In genomic region chr6:140828833-140829232, GRCh38 we compare ENCODE assay signal across 17 cellular contexts.
DNase-seq lines count a peak whose midpoint lies in the region; ATAC-seq and TF ChIP-seq lines count a peak whose summit lies in the region.
"Had no signal": no experiment of that assay in that cellular context is flagged by ENCODE, and none has a peak within 500 bp of the region (broad histone marks: within the 10 kb centered on the region; RNA-seq: fewer than 3 reads in every experiment).

No MANE protein-coding gene starts in this region.

- H3K4me1 ChIP-seq in thoracic aorta (ENCODE audit: control insufficient read depth in 1 of 2, low read depth in 2 of 2) = peaks cover 7 to 26% of the 10 kb centered on the region in 2 donors
- H3K4me1 ChIP-seq: BLaER1, Caco-2, HAP-1 had no signal

- peak overlapping the region; percentile 68 for H3K4me3 ChIP-seq in thoracic aorta
- H3K4me3 ChIP-seq: BLaER1, HAP-1 had no signal

- no peaks in the 10 kb centered on the region for H3K36me3 ChIP-seq in thoracic aorta
- H3K36me3 ChIP-seq: BLaER1, HAP-1 had no signal

- no peak overlapping the region for H3K27ac ChIP-seq in thoracic aorta
- H3K27ac ChIP-seq: BLaER1 had no signal

- no peak for TF ChIP-seq CTCF in thoracic aorta (IDR thresholded peaks at IDR 0.05)

- H3K27me3 ChIP-seq in thoracic aorta (replicated peaks; ENCODE audit: insufficient read depth) = no peaks in the 10 kb centered on the region
- H3K27me3 ChIP-seq: BLaER1 had no signal

- DNase-seq in Daoy (ENCODE audit: low read depth) (peak; percentile 4), inferior parietal cortex (ENCODE audit: extremely low spot score) (peak; percentile 27), thoracic aorta (ENCODE audit: low spot score) (no peak), T-helper 9 cell (no peak)
- DNase-seq: 8988T; AML-193; Caco-2; CD8-positive, alpha-beta memory T cell; DND-41; GF-D8; HFFc6; IMR-90 had no signal

- H3K9me3 ChIP-seq in thoracic aorta = no peaks in the 10 kb centered on the region
- H3K9me3 ChIP-seq: BLaER1, Caco-2, HAP-1 had no signal

- peak; percentile 85 for ATAC-seq in SK-N-SH treated with all-trans-retinoic acid at 6 μM for 48 hours
- ATAC-seq in thoracic aorta (ENCODE audit: insufficient number of reproducible peaks, low FRiP score, low read depth) = no peak
- ATAC-seq in HG03159 (IDR thresholded peaks at IDR 0.05; ENCODE audit: unreplicated experiment) = no peak
- ATAC-seq in HG02885 (IDR thresholded peaks at IDR 0.05; ENCODE audit: poor library complexity, unreplicated experiment) = no peak

TF ChIP-seq in SK-N-SH treated with all-trans-retinoic acid at 6 μM for 48 hours, 23 proteins besides CTCF, POLR2A, EP300 and RAD21:
- TF ChIP-seq ZNF8 (CRISPR knock-in tag; IDR thresholded peaks at IDR 0.05) (no peak), TOX (CRISPR knock-in tag; IDR thresholded peaks at IDR 0.05; ENCODE audit: borderline replicate concordance) (peak; percentile 26; the same call in 1 of the 2 replicates), ZC3H10 (CRISPR knock-in tag; IDR thresholded peaks at IDR 0.05) (peak; percentile 89)
TF ChIP-seq in SK-N-SH treated with all-trans-retinoic acid at 6 μM for 48 hours: peak in this region for 2.

Comparison
In these comparisons a context has a peak if more than half of its experiments do, and no peak if none do; other contexts are left out.
1. DNase-seq: peak in Daoy (single experiment) and inferior parietal cortex (single experiment); none in thoracic aorta (single experiment) and T-helper 9 cell (single experiment).